11 cellular contexts compared by ENCODE assay signal in the genomic region with DNA sequence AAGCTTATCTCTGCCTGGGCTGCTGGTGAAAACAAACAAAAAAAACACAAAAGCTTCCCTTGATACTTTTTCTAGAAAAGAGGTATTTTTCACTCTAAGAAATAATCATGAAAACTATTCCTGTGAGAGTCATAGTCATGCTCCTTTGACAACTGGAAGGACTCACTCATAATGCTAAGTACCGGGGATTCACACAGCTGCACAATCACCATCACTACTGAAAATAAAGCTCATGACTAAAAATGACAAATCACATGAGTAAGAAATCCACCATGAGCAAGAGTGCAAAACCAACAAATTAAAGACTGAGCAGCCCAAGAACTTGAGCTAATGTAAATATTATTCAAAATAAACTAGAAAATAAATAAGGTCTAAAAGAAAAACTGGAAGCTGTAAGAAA. TPM values are rescaled to one million over a fixed set of nuclear protein-coding genes. Genes with fewer than 3 reads are reported as not detected.
A peak's percentile ranks its signal among the peaks of the same experiment; 100 is the strongest.
DNase-seq lines count a peak whose midpoint lies in the region; ATAC-seq and TF ChIP-seq lines count a peak whose summit lies in the region.
"Had no signal": no experiment of that assay in that cellular context is flagged by ENCODE, and none has a peak within 500 bp of the region (broad histone marks: within the 10 kb centered on the region; RNA-seq: fewer than 3 reads in every experiment).

No MANE protein-coding gene starts in this region.

- no peak for TF ChIP-seq POLR2A in Peyer's patch (IDR thresholded peaks at IDR 0.05)

- H3K27me3 ChIP-seq in RWPE2 (ENCODE audit: insufficient read depth, poor library complexity, severe bottlenecking) (no peaks in the 10 kb centered on the region), osteoblast (ENCODE audit: insufficient read depth, low read length) (no peaks in the 10 kb centered on the region), Peyer's patch (no peaks in the 10 kb centered on the region)

- DNase-seq in RWPE2 (ENCODE audit: low spot score) (no peak), osteoblast (ENCODE audit: insufficient read length, low spot score, missing footprints) (no peak), Peyer's patch (no peak), type B pancreatic cell (ENCODE audit: extremely low spot score, unreplicated experiment) (no peak), globus pallidus (ENCODE audit: low spot score) (no peak)
- DNase-seq: cerebellar nuclear complex, NCI-H2081 treated with DMSO at 0.1 percent for 48 hours had no signal

- no peaks in the 10 kb centered on the region for H4K20me1 ChIP-seq in osteoblast (ENCODE audit: insufficient read depth, low read length)

- peaks cover 6% of the 10 kb centered on the region for H3K27me3 Mint-ChIP-seq in type B pancreatic cell

- H3K9me3 Mint-ChIP-seq in type B pancreatic cell, result no peaks in the 10 kb centered on the region

- H3K27ac ChIP-seq in RWPE2 (ENCODE audit: poor library complexity, severe bottlenecking) (no peak overlapping the region), osteoblast (ENCODE audit: low read depth, low read length) (peak overlapping the region; percentile 58), Peyer's patch (no peak overlapping the region)

- no peak overlapping the region for H3K4me3 Mint-ChIP-seq in type B pancreatic cell

- no peak overlapping the region for H3K27ac Mint-ChIP-seq in type B pancreatic cell

- H3K4me3 ChIP-seq in RWPE2 (ENCODE audit: severe bottlenecking), result no peak overlapping the region
- H3K4me3 ChIP-seq in osteoblast (ENCODE audit: insufficient read depth, low read length), result no peak overlapping the region
- H3K4me3 ChIP-seq in Peyer's patch, result no peak overlapping the region

- ATAC-seq in GM18519 (IDR thresholded peaks at IDR 0.05; ENCODE audit: low FRiP score, unreplicated experiment) (peak; percentile 75), HG02623 (IDR thresholded peaks at IDR 0.05; ENCODE audit: unreplicated experiment) (peak; percentile 76), RWPE2 (ENCODE audit: low read depth) (peak; percentile 64; the same call in 1 of the 3 replicates)

- peak overlapping the region; percentile 20 for H3K4me2 ChIP-seq in osteoblast (ENCODE audit: insufficient read depth, low read length)

- H3K9me3 ChIP-seq in RWPE2 (ENCODE audit: severe bottlenecking) (no peaks in the 10 kb centered on the region), osteoblast (ENCODE audit: low read depth, low read length) (no peaks in the 10 kb centered on the region), Peyer's patch (no peaks in the 10 kb centered on the region)

- H3K4me1 ChIP-seq in RWPE2 (ENCODE audit: insufficient read depth, poor library complexity, severe bottlenecking) (no peaks in the 10 kb centered on the region), osteoblast (ENCODE audit: insufficient read depth, low read length) (no peaks in the 10 kb centered on the region), Peyer's patch (no peaks in the 10 kb centered on the region)

- H2AFZ ChIP-seq in osteoblast (ENCODE audit: low read length), result no peak overlapping the region

- no peaks in the 10 kb centered on the region for H3K4me1 Mint-ChIP-seq in type B pancreatic cell (ENCODE audit: unreplicated experiment)

- TF ChIP-seq CTCF in RWPE2 (IDR thresholded peaks at IDR 0.05; ENCODE audit: poor library complexity, severe bottlenecking) (no peak), osteoblast (IDR thresholded peaks at IDR 0.05; ENCODE audit: extremely low read depth, low read depth, low read length) (no peak), Peyer's patch (IDR thresholded peaks at IDR 0.05) (no peak), type B pancreatic cell (conservative IDR thresholded peaks at IDR 0.05) (no peak)

- H3K79me2 ChIP-seq in osteoblast (ENCODE audit: insufficient read depth, low read length), result no peaks in the 10 kb centered on the region

- H3K36me3 ChIP-seq in RWPE2 (ENCODE audit: low read depth) (no peaks in the 10 kb centered on the region), osteoblast (ENCODE audit: insufficient read depth, low read length) (no peaks in the 10 kb centered on the region), Peyer's patch (no peaks in the 10 kb centered on the region)

- H3K36me3 Mint-ChIP-seq in type B pancreatic cell, result no peaks in the 10 kb centered on the region

RNA-seq across cellular contexts. Expression of a gene that starts 10.6 kb away (rescaled TPM):
- total RNA-seq in osteoblast, result not detected in 2 replicates
- total RNA-seq in Peyer's patch, result not detected
- not detected in 2 replicates for total RNA-seq in type B pancreatic cell (ENCODE audit: low replicate concordance)
- total RNA-seq: activated CD8-positive, alpha-beta memory T cell treated with anti-CD3 and anti-CD28 coated beads for 36 hours; temporal lobe had no signal

RNA-seq across cellular contexts. Expression of a gene that starts 59.9 kb away (rescaled TPM):
- 55.4 and 63.1 TPM in 2 replicates for total RNA-seq in osteoblast
- 10 to 100 TPM; 27.1 to 60.6 (median 38.6) TPM for total RNA-seq in Peyer's patch
- 29.0 and 36.8 TPM in 2 replicates for total RNA-seq in type B pancreatic cell (ENCODE audit: low replicate concordance)
